In genomic region chr2:156342252-156343095, GRCh38 we compare ENCODE assay signal across 8 cellular contexts. TPM values are rescaled to one million over a fixed set of nuclear protein-coding genes. Genes with fewer than 3 reads are reported as not detected.
DNase-seq lines count a peak whose midpoint lies in the region; ATAC-seq, FAIRE-seq and TF ChIP-seq lines count a peak whose summit lies in the region.

No MANE protein-coding gene starts in this region.

- H3K36me3 ChIP-seq in breast epithelium (no peaks in the 10 kb centered on the region), small intestine (ENCODE audit: control insufficient read depth in 2 of 2, insufficient read depth in 2 of 2, low read length in 2 of 2) (no peaks in the 10 kb centered on the region)

- ATAC-seq in HG03039 (IDR thresholded peaks at IDR 0.05; ENCODE audit: unreplicated experiment), result peak; percentile 54

- intact Hi-C loops in breast epithelium (cut with DNase I; ENCODE audit: low total_unique reads), result no loop called here

- H3K27ac ChIP-seq in VCaP (peak overlapping the region; percentile 89), breast epithelium (peak overlapping the region; percentile 100), small intestine (ENCODE audit: low read depth in 1 of 2, low read length in 1 of 2) (peak overlapping the region; percentile 100)

- DNase-seq in SHP77 (lab: John Stamatoyannopoulos, UW), result peak; percentile 39 to 73
- DNase-seq in SHP77 treated with DMSO at 0.1 percent for 48 hours (lab: John Stamatoyannopoulos, UW), result no peak
- peak; percentile 70 for DNase-seq in NCI-H2107 (lab: John Stamatoyannopoulos, UW)
- DNase-seq in breast epithelium (ENCODE audit: low spot score in 2 of 2), result peak; percentile 92 to 96
- DNase-seq in iPS-NIHi7 (ENCODE audit: extremely low spot score), result peak; percentile 86
- DNase-seq in small intestine, result peak; percentile 95

- no peak for FAIRE-seq in small intestine (lab: Jason Lieb, UNC)

- no peaks in the 10 kb centered on the region for H3K9me3 ChIP-seq in breast epithelium
- H3K9me3 ChIP-seq in small intestine (ENCODE audit: control insufficient read depth, low read depth), result no peaks in the 10 kb centered on the region

- H3K4me1 ChIP-seq in breast epithelium, result peaks cover 0 to 16% of the 10 kb centered on the region in 2 donors
- peaks cover 0 to 4% of the 10 kb centered on the region in 2 donors for H3K4me1 ChIP-seq in small intestine (ENCODE audit: control insufficient read depth in 2 of 2, insufficient read depth in 1 of 2, low read depth in 1 of 2, low read length in 1 of 2)

- peak; percentile 44 for TF ChIP-seq POLR2A in breast epithelium (IDR thresholded peaks at IDR 0.05)

- WGBS in small intestine, 3 donors, result 0 to 1% (median 0%) methylated on average over 33 to 86 of the region's 86 CpGs

- TF ChIP-seq CTCF in VCaP (conservative IDR thresholded peaks at IDR 0.05) (no peak), breast epithelium (IDR thresholded peaks at IDR 0.05) (no peak)

- H3K4me3 ChIP-seq in breast epithelium (peak overlapping the region; percentile 87 to 96 (median 87)), small intestine (ENCODE audit: low read depth in 1 of 2, low read length in 2 of 2) (peak overlapping the region; percentile 74 to 100)

- H3K27me3 ChIP-seq in breast epithelium (no peaks in the 10 kb centered on the region), small intestine (ENCODE audit: control insufficient read depth in 2 of 2, insufficient read depth in 2 of 2, low read length in 2 of 2) (no peaks in the 10 kb centered on the region)

RNA-seq across cellular contexts. Expression of gene NR4A2, which starts 10.0 kb away (rescaled TPM):
- 10 to 100 TPM in 1 of 3 donors, 1 to 10 TPM in 2; 3.8 to 29.4 (median 7.9) TPM for total RNA-seq in breast epithelium
- 1 to 10 TPM; 1.3 to 5.7 (median 1.6) TPM for polyA plus RNA-seq in small intestine
